In genomic region chr5:80407735-80408474, GRCh38 we compare ENCODE assay signal across 8 cellular contexts. TPM values are rescaled to one million over a fixed set of nuclear protein-coding genes. Genes with fewer than 3 reads are reported as not detected.
DNase-seq lines count a peak whose midpoint lies in the region; ATAC-seq and FAIRE-seq lines count a peak whose summit lies in the region.

ZFYVE16 (plus strand) TSS chr5:80408064; CDS start chr5:80434148, 26,084 bp downstream.

- H3K4me2 ChIP-seq in mesenchymal stem cell (ENCODE audit: low read length, poor library complexity, severe bottlenecking): peak within 1 kb of the TSS; percentile 84

- H2BK12ac ChIP-seq in mesenchymal stem cell (ENCODE audit: low read length in 2 of 2): no peak within 1 kb of the TSS

- no peaks in the 10 kb centered on the region for H3K27me3 Mint-ChIP-seq in activated CD8-positive, alpha-beta memory T cell treated with anti-CD3 and anti-CD28 coated beads, Interleukin-2, amount 10 ng/mL, durations not matched to agents 7 days and 5 days

- H3K14ac ChIP-seq in mesenchymal stem cell (ENCODE audit: low read length in 2 of 2): peak within 1 kb of the TSS in 1 of 2 experiments; percentile 28

- peak within 1 kb of the TSS; percentile 89 for H3K4me3 Mint-ChIP-seq in activated CD8-positive, alpha-beta memory T cell treated with anti-CD3 and anti-CD28 coated beads, Interleukin-2, amount 10 ng/mL, durations not matched to agents 7 days and 5 days

- peaks cover 4% of the 10 kb centered on the region for H3K36me3 Mint-ChIP-seq in activated CD8-positive, alpha-beta memory T cell treated with anti-CD3 and anti-CD28 coated beads, Interleukin-2, amount 10 ng/mL, durations not matched to agents 7 days and 5 days

- H2BK5ac ChIP-seq in mesenchymal stem cell (ENCODE audit: low read depth, low read length, poor library complexity, severe bottlenecking): peak within 1 kb of the TSS; percentile 66

- H3K23ac ChIP-seq in mesenchymal stem cell (ENCODE audit: low read length in 2 of 2): no peak within 1 kb of the TSS

- H2AFZ ChIP-seq in mesenchymal stem cell (ENCODE audit: low read depth, low read length): peak within 1 kb of the TSS; percentile 84

- H3K4me1 Mint-ChIP-seq in activated CD8-positive, alpha-beta memory T cell treated with anti-CD3 and anti-CD28 coated beads, Interleukin-2, amount 10 ng/mL, durations not matched to agents 7 days and 5 days: peaks cover 14% of the 10 kb centered on the region

- ATAC-seq in GM21367 (IDR thresholded peaks at IDR 0.05; ENCODE audit: unreplicated experiment): peak; percentile 83
- ATAC-seq in activated CD8-positive, alpha-beta memory T cell treated with anti-CD3 and anti-CD28 coated beads, Interleukin-2, amount 10 ng/mL, durations not matched to agents 7 days and 5 days: peak; percentile 93

- peak within 1 kb of the TSS; percentile 86 for H2BK120ac ChIP-seq in mesenchymal stem cell (ENCODE audit: low read depth, low read length)

- no peak within 1 kb of the TSS for H2AK5ac ChIP-seq in mesenchymal stem cell (ENCODE audit: low read length, severe bottlenecking)

- peak within 1 kb of the TSS; percentile 88 for H2BK15ac ChIP-seq in mesenchymal stem cell (ENCODE audit: low read depth, poor library complexity, severe bottlenecking)

- H3K36me3 ChIP-seq in endocrine pancreas (ENCODE audit: control insufficient read depth, insufficient read depth, low read length) (no peaks in the 10 kb centered on the region), mesenchymal stem cell (ENCODE audit: control insufficient read depth in 1 of 2, insufficient read depth in 2 of 2, low read depth in 1 of 2, low read length in 2 of 2) (no peaks in the 10 kb centered on the region)

- DNase-seq in COLO829 (ENCODE audit: low spot score): peak; percentile 83
- peak; percentile 94 for DNase-seq in HTR-8/SVneo (ENCODE audit: insufficient read length, low spot score)
- DNase-seq in NOMO-1 treated with DMSO at 0.1 percent for 48 hours (lab: John Stamatoyannopoulos, UW; ENCODE audit: unreplicated experiment): peak; percentile 93
- peak; percentile 97 for DNase-seq in activated CD8-positive, alpha-beta memory T cell treated with anti-CD3 and anti-CD28 coated beads, Interleukin-2, amount 10 ng/mL, durations not matched to agents 7 days and 5 days
- peak; percentile 98 for DNase-seq in mesenchymal stem cell
- peak; percentile 94 for DNase-seq in stimulated activated CD8-positive, alpha-beta memory T cell treated with anti-CD3 and anti-CD28 coated beads, Interleukin-12 subunit alpha, Interleukin-12 subunit beta, amount 100 ng/mL, for 4 hours (ENCODE audit: low read depth)

- H3K4me1 ChIP-seq in endocrine pancreas (ENCODE audit: control insufficient read depth, insufficient read depth, low read length) (peaks cover 12% of the 10 kb centered on the region), mesenchymal stem cell (ENCODE audit: control insufficient read depth, insufficient read depth, low read depth, low read length) (peaks cover 1% of the 10 kb centered on the region)

- CTCF ChIA-PET in activated CD8-positive, alpha-beta memory T cell treated with anti-CD3 and anti-CD28 coated beads, Interleukin-2, amount 10 ng/mL, durations not matched to agents 7 days and 5 days (lab: Charles Lee): no interaction called here

- peak within 1 kb of the TSS; percentile 83 to 85 for H3K4ac ChIP-seq in mesenchymal stem cell (ENCODE audit: low read depth in 1 of 2, low read length in 2 of 2)

- WGBS in mesenchymal stem cell: 0% methylated on average over 48 of the region's 64 CpGs

- peak within 1 kb of the TSS; percentile 96 for H3K4me3 ChIP-seq in endocrine pancreas (ENCODE audit: control insufficient read depth, insufficient read depth, low read length)
- H3K4me3 ChIP-seq in mesenchymal stem cell (ENCODE audit: insufficient read depth in 1 of 2, low read depth in 1 of 2, low read length in 2 of 2): peak within 1 kb of the TSS; percentile 85 to 95

- peak; percentile 80 for FAIRE-seq in HTR-8/SVneo (lab: Jason Lieb, UNC)

- peak within 1 kb of the TSS; percentile 95 for H4K91ac ChIP-seq in mesenchymal stem cell (ENCODE audit: low read length)

- no peaks in the 10 kb centered on the region for H3K9me3 Mint-ChIP-seq in activated CD8-positive, alpha-beta memory T cell treated with anti-CD3 and anti-CD28 coated beads, Interleukin-2, amount 10 ng/mL, durations not matched to agents 7 days and 5 days (ENCODE audit: low read depth)

- peak within 1 kb of the TSS; percentile 98 for H3K27ac Mint-ChIP-seq in activated CD8-positive, alpha-beta memory T cell treated with anti-CD3 and anti-CD28 coated beads, Interleukin-2, amount 10 ng/mL, durations not matched to agents 7 days and 5 days

- H3K9me3 ChIP-seq in endocrine pancreas (ENCODE audit: control insufficient read depth, low read length) (no peaks in the 10 kb centered on the region), mesenchymal stem cell (ENCODE audit: control insufficient read depth, low read length) (no peaks in the 10 kb centered on the region)

- H3K79me1 ChIP-seq in mesenchymal stem cell (replicated peaks; ENCODE audit: low read length, poor library complexity, severe bottlenecking): peaks cover 2% of the 10 kb centered on the region

- peak within 1 kb of the TSS; percentile 98 for H3K27ac ChIP-seq in mesenchymal stem cell (ENCODE audit: low read length, poor library complexity, severe bottlenecking)

- H4K8ac ChIP-seq in mesenchymal stem cell (ENCODE audit: low read length): peak within 1 kb of the TSS; percentile 97

- H3K9ac ChIP-seq in endocrine pancreas (ENCODE audit: control insufficient read depth, insufficient read depth, low read length): peak within 1 kb of the TSS; percentile 85
- H3K9ac ChIP-seq in mesenchymal stem cell (ENCODE audit: low read length): peak within 1 kb of the TSS; percentile 97

- H3K27me3 ChIP-seq in endocrine pancreas (ENCODE audit: control insufficient read depth, insufficient read depth, low read length) (no peaks in the 10 kb centered on the region), mesenchymal stem cell (ENCODE audit: control insufficient read depth in 1 of 2, insufficient read depth in 1 of 2, low read length in 2 of 2) (no peaks in the 10 kb centered on the region)

- peak within 1 kb of the TSS; percentile 85 to 93 for H3K18ac ChIP-seq in mesenchymal stem cell (ENCODE audit: low read depth in 1 of 2, low read length in 2 of 2)

RNA-seq across cellular contexts. Expression of gene ZFYVE16, which starts in this region (rescaled TPM):
- total RNA-seq in activated CD8-positive, alpha-beta memory T cell treated with anti-CD3 and anti-CD28 coated beads, Interleukin-2, amount 10 ng/mL, durations not matched to agents 7 days and 5 days: 10 to 100 TPM; 12.0 to 12.1 TPM
- polyA plus RNA-seq in mesenchymal stem cell (2013, experiment 1 of 2): 18.6 TPM
- polyA plus RNA-seq in mesenchymal stem cell (2013, experiment 2 of 2): 15.6 TPM

Comparison
In these comparisons a context has a peak if more than half of its experiments do, and no peak if none do; other contexts are left out.
1. Peak in every context shown above with its lines: DNase-seq, ATAC-seq, H3K4me3 ChIP-seq and H3K27ac ChIP-seq.